In the genomic region with DNA sequence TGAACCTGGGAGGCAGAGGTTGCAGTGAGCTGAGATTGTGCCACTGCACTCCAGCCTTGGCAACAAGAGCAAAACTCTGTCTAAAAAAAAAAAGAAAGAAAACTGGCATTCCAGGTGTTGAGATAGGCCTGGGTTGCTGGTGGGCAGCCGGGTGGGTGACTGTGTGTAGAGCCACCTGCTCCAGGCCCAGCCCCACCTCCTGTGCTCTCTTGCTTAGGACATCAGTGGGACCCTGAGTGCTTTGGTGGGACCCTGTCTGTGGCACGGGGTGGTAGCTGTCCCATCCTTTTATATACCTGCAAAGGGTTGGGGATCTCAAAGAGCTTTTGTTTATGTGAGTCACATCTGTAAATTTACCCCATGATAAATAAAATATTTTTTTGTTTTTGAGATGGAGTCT, we compare ENCODE assay signal across 19 cellular contexts. TPM values are rescaled to one million over a fixed set of nuclear protein-coding genes. Genes with fewer than 3 reads are reported as not detected.
DNase-seq lines count a peak whose midpoint lies in the region; ATAC-seq, FAIRE-seq and TF ChIP-seq lines count a peak whose summit lies in the region.
"Had no signal": no experiment of that assay in that cellular context is flagged by ENCODE, and none has a peak within 500 bp of the region (broad histone marks: within the 10 kb centered on the region; RNA-seq: fewer than 3 reads in every experiment).

No MANE protein-coding gene starts in this region.

- in situ Hi-C loops in HepG2 (cut with HindIII; ENCODE audit: extremely low pct_ligation_motif_present, low pct_unique_long_range_greater_than_20kb): no loop called here

- H3K9me3 Mint-ChIP-seq in activated CD4-positive, alpha-beta T cell treated with anti-CD3 and anti-CD28 coated beads for 36 hours (ENCODE audit: low read depth): no peaks in the 10 kb centered on the region
- no peaks in the 10 kb centered on the region for H3K9me3 Mint-ChIP-seq in activated CD4-positive, alpha-beta T cell treated with anti-CD3 and anti-CD28 coated beads, Interleukin-2, amount 10 ng/mL, durations not matched to agents 24 days and 14 days
- no peaks in the 10 kb centered on the region for H3K9me3 Mint-ChIP-seq in stimulated activated naive B cell treated with anti-CD40 and anti-IgM and Interleukin-4, amounts not matched to agents 10 μg/mL and 1 μg/mL and 100 μg/mL, for 72 hours
- H3K9me3 Mint-ChIP-seq: CD4-positive, alpha-beta T cell; HFFc6 had no signal

- H3K4me3 ChIP-seq in right lobe of liver: no peak overlapping the region
- H3K4me3 ChIP-seq in HepG2 (replicated peaks in 1 of 3; ENCODE audit: insufficient read depth in 1 of 3, low read depth in 2 of 3, low read length in 3 of 3): no peak overlapping the region
- no peak overlapping the region for H3K4me3 ChIP-seq in lower lobe of right lung
- H3K4me3 ChIP-seq: BLaER1 treated with 17β-estradiol and CSF1 and Interleukin-3, amounts not matched to agents 10 nM and 100 nM had no signal

- no peaks in the 10 kb centered on the region for H3K9me3 ChIP-seq in right lobe of liver
- no peaks in the 10 kb centered on the region for H3K9me3 ChIP-seq in HepG2 (ENCODE audit: low read length)
- no peaks in the 10 kb centered on the region for H3K9me3 ChIP-seq in lower lobe of right lung
- H3K9me3 ChIP-seq: BLaER1 treated with 17β-estradiol and CSF1 and Interleukin-3, amounts not matched to agents 10 nM and 100 nM had no signal

- no peak overlapping the region for H3K4me3 Mint-ChIP-seq in activated CD4-positive, alpha-beta T cell treated with anti-CD3 and anti-CD28 coated beads for 36 hours
- no peak overlapping the region for H3K4me3 Mint-ChIP-seq in activated CD4-positive, alpha-beta T cell treated with anti-CD3 and anti-CD28 coated beads, Interleukin-2, amount 10 ng/mL, durations not matched to agents 24 days and 14 days
- no peak overlapping the region for H3K4me3 Mint-ChIP-seq in stimulated activated naive B cell treated with anti-CD40 and anti-IgM and Interleukin-4, amounts not matched to agents 10 μg/mL and 1 μg/mL and 100 μg/mL, for 72 hours
- H3K4me3 Mint-ChIP-seq: HFFc6 had no signal

- H3K36me3 Mint-ChIP-seq in activated CD4-positive, alpha-beta T cell treated with anti-CD3 and anti-CD28 coated beads for 36 hours (ENCODE audit: low read depth): peaks cover 2% of the 10 kb centered on the region
- peaks cover 13% of the 10 kb centered on the region for H3K36me3 Mint-ChIP-seq in activated CD4-positive, alpha-beta T cell treated with anti-CD3 and anti-CD28 coated beads, Interleukin-2, amount 10 ng/mL, durations not matched to agents 24 days and 14 days (ENCODE audit: low read depth)
- H3K36me3 Mint-ChIP-seq in stimulated activated naive B cell treated with anti-CD40 and anti-IgM and Interleukin-4, amounts not matched to agents 10 μg/mL and 1 μg/mL and 100 μg/mL, for 72 hours: peaks cover 13 to 35% of the 10 kb centered on the region in 2 donors

- WGBS in right lobe of liver (ENCODE audit: insufficient coverage, low coverage, low lambda C conversion rate, missing lambda C conversion rate): 93% methylated on average over 2 of the region's 2 CpGs
- 88% methylated on average over 2 of the region's 2 CpGs for WGBS in HepG2 (ENCODE audit: low lambda C conversion rate)

- no peak for ATAC-seq in activated CD4-positive, alpha-beta T cell treated with anti-CD3 and anti-CD28 coated beads for 36 hours
- ATAC-seq in right lobe of liver (no peak), HepG2 (no peak), lower lobe of right lung (no peak)
- ATAC-seq in stimulated activated naive B cell treated with anti-CD40 and anti-IgM and Interleukin-4, amounts not matched to agents 10 μg/mL and 1 μg/mL and 100 μg/mL, for 72 hours (replicated peaks): no peak

- H3K27ac Mint-ChIP-seq in activated CD4-positive, alpha-beta T cell treated with anti-CD3 and anti-CD28 coated beads for 36 hours: no peak overlapping the region
- H3K27ac Mint-ChIP-seq in activated CD4-positive, alpha-beta T cell treated with anti-CD3 and anti-CD28 coated beads, Interleukin-2, amount 10 ng/mL, durations not matched to agents 24 days and 14 days: no peak overlapping the region
- no peak overlapping the region for H3K27ac Mint-ChIP-seq in stimulated activated naive B cell treated with anti-CD40 and anti-IgM and Interleukin-4, amounts not matched to agents 10 μg/mL and 1 μg/mL and 100 μg/mL, for 72 hours
- H3K27ac Mint-ChIP-seq: HFFc6 had no signal

- peak; percentile 3 for DNase-seq in activated CD4-positive, alpha-beta T cell treated with anti-CD3 and anti-CD28 coated beads for 36 hours
- DNase-seq in activated CD4-positive, alpha-beta T cell treated with anti-CD3 and anti-CD28 coated beads, Interleukin-2, amount 10 ng/mL, durations not matched to agents 24 days and 14 days: no peak
- DNase-seq in right lobe of liver: peak in 2 of 3 donors; percentile 2 to 5
- DNase-seq in HepG2 (ENCODE audit: low spot score): no peak
- peak; percentile 37 for DNase-seq in lower lobe of right lung
- no peak for DNase-seq in NCI-H2107 (lab: John Stamatoyannopoulos, UW)
- no peak for DNase-seq in stimulated activated naive B cell treated with anti-CD40 and anti-IgM and Interleukin-4, amounts not matched to agents 10 μg/mL and 1 μg/mL and 100 μg/mL, for 72 hours
- no peak for DNase-seq in GM12891 (ENCODE audit: insufficient read length, low spot score)
- DNase-seq: AML-193; CD4-positive, alpha-beta T cell; DMS79 treated with DMSO at 0.1 percent for 48 hours; GDM1; HCEC 1CT; HFFc6 had no signal

- FAIRE-seq in HepG2 (lab: Jason Lieb, UNC) (no peak), GM12891 (lab: Jason Lieb, UNC) (no peak)

- TF ChIP-seq EP300 in HepG2 (IDR thresholded peaks at IDR 0.05; ENCODE audit: low read depth in 2 of 2, low read length in 2 of 2): no peak
- no peak for TF ChIP-seq EP300 in HepG2 (CRISPR knock-in tag; IDR thresholded peaks at IDR 0.05; ENCODE audit: borderline replicate concordance)

- no peaks in the 10 kb centered on the region for H3K79me2 ChIP-seq in HepG2 (ENCODE audit: insufficient read depth, low read length)

- H3K4me1 ChIP-seq in right lobe of liver: peaks cover 0 to 1% (median under 1%) of the 10 kb centered on the region in 4 donors
- peaks cover 7% of the 10 kb centered on the region for H3K4me1 ChIP-seq in HepG2 (ENCODE audit: insufficient read depth, low read length)
- H3K4me1 ChIP-seq in lower lobe of right lung: peaks cover 3% of the 10 kb centered on the region

- BruUV-seq in HepG2 (replicated peaks; lab: Mats Ljungman, UMichigan): no TSS peak

- H3K36me3 ChIP-seq in right lobe of liver: no peaks in the 10 kb centered on the region
- no peaks in the 10 kb centered on the region for H3K36me3 ChIP-seq in HepG2 (replicated peaks in 1 of 2; ENCODE audit: control insufficient read depth in 1 of 2, insufficient read depth in 2 of 2, low read length in 2 of 2)
- H3K36me3 ChIP-seq in lower lobe of right lung: peaks cover 9% of the 10 kb centered on the region

- CTCF ChIA-PET in activated CD4-positive, alpha-beta T cell treated with anti-CD3 and anti-CD28 coated beads for 36 hours (lab: Charles Lee): interaction anchor here (0.9 kb wide), 1 partner anchor 56 kb away, joined by 3 read pairs; no protein-coding TSS in a partner anchor
- CTCF ChIA-PET in HepG2 (lab: Yijun Ruan, JAX; ENCODE audit: low intra/inter-chr PET ratio, low total read pairs): no interaction called here

- POLR2A ChIA-PET in activated CD4-positive, alpha-beta T cell treated with anti-CD3 and anti-CD28 coated beads for 36 hours (lab: Charles Lee): no interaction called here
- POLR2A ChIA-PET in HepG2 (lab: Yijun Ruan, JAX): no interaction called here

- TF ChIP-seq CTCF in right lobe of liver (IDR thresholded peaks at IDR 0.05): no peak
- no peak for TF ChIP-seq CTCF in HepG2 (CRISPR knock-in tag; IDR thresholded peaks at IDR 0.05)
- no peak for TF ChIP-seq CTCF in lower lobe of right lung (IDR thresholded peaks at IDR 0.05)

- no peak overlapping the region for H2AFZ ChIP-seq in HepG2 (ENCODE audit: low read length)

- H3K4me1 Mint-ChIP-seq in activated CD4-positive, alpha-beta T cell treated with anti-CD3 and anti-CD28 coated beads for 36 hours: peaks cover 16% of the 10 kb centered on the region
- peaks cover 16% of the 10 kb centered on the region for H3K4me1 Mint-ChIP-seq in activated CD4-positive, alpha-beta T cell treated with anti-CD3 and anti-CD28 coated beads, Interleukin-2, amount 10 ng/mL, durations not matched to agents 24 days and 14 days
- H3K4me1 Mint-ChIP-seq in stimulated activated naive B cell treated with anti-CD40 and anti-IgM and Interleukin-4, amounts not matched to agents 10 μg/mL and 1 μg/mL and 100 μg/mL, for 72 hours: peaks cover 34 to 51% of the 10 kb centered on the region in 2 donors

- H3K27me3 ChIP-seq in right lobe of liver (no peaks in the 10 kb centered on the region), HepG2 (ENCODE audit: control insufficient read depth in 1 of 2, insufficient read depth in 2 of 2, low read length in 2 of 2) (no peaks in the 10 kb centered on the region; a peak in 1 of 5 replicates), lower lobe of right lung (ENCODE audit: low read depth) (no peaks in the 10 kb centered on the region)

- H3K27me3 Mint-ChIP-seq in activated CD4-positive, alpha-beta T cell treated with anti-CD3 and anti-CD28 coated beads for 36 hours: no peaks in the 10 kb centered on the region
- H3K27me3 Mint-ChIP-seq in activated CD4-positive, alpha-beta T cell treated with anti-CD3 and anti-CD28 coated beads, Interleukin-2, amount 10 ng/mL, durations not matched to agents 24 days and 14 days: no peaks in the 10 kb centered on the region
- H3K27me3 Mint-ChIP-seq in stimulated activated naive B cell treated with anti-CD40 and anti-IgM and Interleukin-4, amounts not matched to agents 10 μg/mL and 1 μg/mL and 100 μg/mL, for 72 hours: no peaks in the 10 kb centered on the region
- H3K27me3 Mint-ChIP-seq: CD4-positive, alpha-beta T cell had no signal

- H4K20me1 ChIP-seq in HepG2 (ENCODE audit: insufficient read depth, low read length): no peaks in the 10 kb centered on the region

- H3K9ac ChIP-seq in HepG2 (ENCODE audit: insufficient read depth, low read depth, low read length): no peak overlapping the region

- intact Hi-C loops in activated CD4-positive, alpha-beta T cell treated with anti-CD3 and anti-CD28 coated beads for 36 hours (cut with DNase I, micrococcal nuclease): no loop called here
- intact Hi-C loops in activated CD4-positive, alpha-beta T cell treated with anti-CD3 and anti-CD28 coated beads, Interleukin-2, amount 10 ng/mL, durations not matched to agents 24 days and 14 days (cut with micrococcal nuclease): no loop called here
- intact Hi-C loops in right lobe of liver (cut with DNase I) (no loop called here), HepG2 (cut with micrococcal nuclease; ENCODE audit: unreplicated experiment) (no loop called here), lower lobe of right lung (cut with DNase I) (no loop called here)

- TF ChIP-seq POLR2A in right lobe of liver (IDR thresholded peaks at IDR 0.05) (no peak), HepG2 (IDR thresholded peaks at IDR 0.05; ENCODE audit: insufficient read depth in 1 of 2, low read depth in 2 of 2, low read length in 2 of 2) (no peak), GM12891 (IDR thresholded peaks at IDR 0.05; ENCODE audit: low read depth, low read length) (no peak)

- H3K4me2 ChIP-seq in HepG2 (ENCODE audit: low read depth, low read length): no peak overlapping the region

- H3K27ac ChIP-seq in right lobe of liver (no peak overlapping the region), HepG2 (ENCODE audit: extremely low read length, insufficient read depth, low read length) (no peak overlapping the region), lower lobe of right lung (no peak overlapping the region)
- H3K27ac ChIP-seq: 22Rv1, HL-60 had no signal

- no peak for TF ChIP-seq RAD21 in HepG2 (CRISPR knock-in tag; IDR thresholded peaks at IDR 0.05)

RNA-seq across cellular contexts. Expression of a gene that starts 6.2 kb away (rescaled TPM):
- 1 to 10 TPM; 3.0 to 6.2 TPM for total RNA-seq in activated CD4-positive, alpha-beta T cell treated with anti-CD3 and anti-CD28 coated beads for 36 hours
- 9.3 and 9.4 TPM in 2 replicates for total RNA-seq in activated CD4-positive, alpha-beta T cell treated with anti-CD3 and anti-CD28 coated beads, Interleukin-2, amount 10 ng/mL, durations not matched to agents 24 days and 14 days
- 10 to 100 TPM in 4 of 6 experiments, 1 to 10 TPM in 2; 9.4 to 15.9 (median 11.9) TPM for total RNA-seq in right lobe of liver
- total RNA-seq in HepG2 (2016; rRNA removed; fragmentation: Illumina TruSeq; extraction: Trizol): 0.49 and 0.52 TPM in 2 replicates
- total RNA-seq in HepG2 (2016; cell fraction: cytosol; rRNA removed; fragmentation: Illumina TruSeq; extraction: Trizol; ENCODE audit: low read depth): not detected in 2 replicates
- total RNA-seq in HepG2 (2016; cell fraction: insoluble cytoplasmic fraction; rRNA removed; fragmentation: Illumina TruSeq; extraction: Trizol): 0.49 and 0.54 TPM in 2 replicates
- 0.12 TPM in 1 of 2 replicates, not detected in the other for total RNA-seq in HepG2 (2016; cell fraction: membrane; rRNA removed; fragmentation: Illumina TruSeq; extraction: Trizol)
- 0.41 and 0.78 TPM in 2 replicates for total RNA-seq in HepG2 (2016; cell fraction: nucleus; rRNA removed; fragmentation: Illumina TruSeq; extraction: Trizol)
- 0.77 and 1.1 TPM in 2 replicates for polyA plus RNA-seq in HepG2 (2011; rRNA removed)
- 0.56 and 0.72 TPM in 2 replicates for polyA plus RNA-seq in HepG2 (2011; cell fraction: cytosol; rRNA removed)
- polyA plus RNA-seq in HepG2 (2011; cell fraction: nucleus; rRNA removed): 3.9 and 4.7 TPM in 2 replicates
- polyA plus RNA-seq in HepG2 (2012): 1.2 and 1.4 TPM in 2 replicates
- 0.16 TPM in 2 replicates for polyA plus RNA-seq in HepG2 (2016; cell fraction: cytosol; fragmentation: Illumina TruSeq; extraction: Trizol; ENCODE audit: low read depth)
- 0.50 and 0.56 TPM in 2 replicates for polyA plus RNA-seq in HepG2 (2016; cell fraction: insoluble cytoplasmic fraction; fragmentation: Illumina TruSeq; extraction: Trizol; ENCODE audit: low read depth)
- 0.11 TPM in 1 of 2 replicates, not detected in the other for polyA plus RNA-seq in HepG2 (2016; cell fraction: membrane; fragmentation: Illumina TruSeq; extraction: Trizol; ENCODE audit: low read depth)
- 2.0 and 2.2 TPM in 2 replicates for polyA plus RNA-seq in HepG2 (2016; cell fraction: nucleus; fragmentation: Illumina TruSeq; extraction: Trizol; ENCODE audit: insufficient read depth, low read depth)
- 1.7 TPM in 1 of 2 replicates, not detected in the other for polyA minus RNA-seq in HepG2 (2011; rRNA and poly(A)+ RNA removed; ENCODE audit: low replicate concordance)
- not detected in 2 replicates for polyA minus RNA-seq in HepG2 (2011; cell fraction: cytosol; rRNA and poly(A)+ RNA removed)
- polyA minus RNA-seq in HepG2 (2011; cell fraction: nucleus; rRNA and poly(A)+ RNA removed): 0.99 and 1.2 TPM in 2 replicates
- 6.9 TPM for total RNA-seq in lower lobe of right lung
- 5.3 TPM for polyA plus RNA-seq in GM12891 (2012; ENCODE audit: low read depth, missing spikeins)
- total RNA-seq: H4 had no signal

RNA-seq across cellular contexts. Expression of a gene that starts 8.7 kb away (rescaled TPM):
- 10 to 100 TPM; 46.9 to 52.1 TPM for total RNA-seq in activated CD4-positive, alpha-beta T cell treated with anti-CD3 and anti-CD28 coated beads for 36 hours
- 66.8 and 68.1 TPM in 2 replicates for total RNA-seq in activated CD4-positive, alpha-beta T cell treated with anti-CD3 and anti-CD28 coated beads, Interleukin-2, amount 10 ng/mL, durations not matched to agents 24 days and 14 days
- total RNA-seq in right lobe of liver: 10 to 100 TPM; 25.1 to 45.7 (median 34.5) TPM
- 29.9 and 42.0 TPM in 2 replicates for total RNA-seq in HepG2 (2016; rRNA removed; fragmentation: Illumina TruSeq; extraction: Trizol)
- 13.1 and 13.6 TPM in 2 replicates for total RNA-seq in HepG2 (2016; cell fraction: cytosol; rRNA removed; fragmentation: Illumina TruSeq; extraction: Trizol; ENCODE audit: low read depth)
- 29.5 and 43.2 TPM in 2 replicates for total RNA-seq in HepG2 (2016; cell fraction: insoluble cytoplasmic fraction; rRNA removed; fragmentation: Illumina TruSeq; extraction: Trizol)
- total RNA-seq in HepG2 (2016; cell fraction: membrane; rRNA removed; fragmentation: Illumina TruSeq; extraction: Trizol): 15.1 and 15.4 TPM in 2 replicates
- 38.2 and 45.9 TPM in 2 replicates for total RNA-seq in HepG2 (2016; cell fraction: nucleus; rRNA removed; fragmentation: Illumina TruSeq; extraction: Trizol)
- 103 and 108 TPM in 2 replicates for polyA plus RNA-seq in HepG2 (2011; rRNA removed)
- 54.2 and 75.0 TPM in 2 replicates for polyA plus RNA-seq in HepG2 (2011; cell fraction: cytosol; rRNA removed)
- 687 and 805 TPM in 2 replicates for polyA plus RNA-seq in HepG2 (2011; cell fraction: nucleus; rRNA removed)
- 46.2 and 51.2 TPM in 2 replicates for polyA plus RNA-seq in HepG2 (2012)
- polyA plus RNA-seq in HepG2 (2016; cell fraction: cytosol; fragmentation: Illumina TruSeq; extraction: Trizol; ENCODE audit: low read depth): 10.8 and 11.1 TPM in 2 replicates
- polyA plus RNA-seq in HepG2 (2016; cell fraction: insoluble cytoplasmic fraction; fragmentation: Illumina TruSeq; extraction: Trizol; ENCODE audit: low read depth): 40.2 and 42.5 TPM in 2 replicates
- polyA plus RNA-seq in HepG2 (2016; cell fraction: membrane; fragmentation: Illumina TruSeq; extraction: Trizol; ENCODE audit: low read depth): 12.8 and 14.3 TPM in 2 replicates
- 225 and 242 TPM in 2 replicates for polyA plus RNA-seq in HepG2 (2016; cell fraction: nucleus; fragmentation: Illumina TruSeq; extraction: Trizol; ENCODE audit: insufficient read depth, low read depth)
- 80.2 and 80.5 TPM in 2 replicates for polyA minus RNA-seq in HepG2 (2011; rRNA and poly(A)+ RNA removed; ENCODE audit: low replicate concordance)
- polyA minus RNA-seq in HepG2 (2011; cell fraction: cytosol; rRNA and poly(A)+ RNA removed): 17.3 and 18.7 TPM in 2 replicates
- polyA minus RNA-seq in HepG2 (2011; cell fraction: nucleus; rRNA and poly(A)+ RNA removed): 62.7 and 86.9 TPM in 2 replicates
- 41.7 TPM for total RNA-seq in lower lobe of right lung
- polyA plus RNA-seq in GM12891 (2012; ENCODE audit: low read depth, missing spikeins): 24.2 TPM

RNA-seq across cellular contexts. Expression of a gene that starts 12.1 kb away (rescaled TPM):
- 10 to 100 TPM; 42.0 to 56.7 TPM for total RNA-seq in activated CD4-positive, alpha-beta T cell treated with anti-CD3 and anti-CD28 coated beads for 36 hours
- 64.3 and 66.3 TPM in 2 replicates for total RNA-seq in activated CD4-positive, alpha-beta T cell treated with anti-CD3 and anti-CD28 coated beads, Interleukin-2, amount 10 ng/mL, durations not matched to agents 24 days and 14 days
- total RNA-seq in right lobe of liver (100 to 1,000 TPM; 293 to 780 (median 436) TPM), HepG2 (2016; rRNA removed; fragmentation: Illumina TruSeq; extraction: Trizol) (195 and 233 TPM in 2 replicates), lower lobe of right lung (59.5 TPM)
- 58.3 and 60.5 TPM in 2 replicates for total RNA-seq in HepG2 (2016; cell fraction: cytosol; rRNA removed; fragmentation: Illumina TruSeq; extraction: Trizol; ENCODE audit: low read depth)
- 200 and 225 TPM in 2 replicates for total RNA-seq in HepG2 (2016; cell fraction: insoluble cytoplasmic fraction; rRNA removed; fragmentation: Illumina TruSeq; extraction: Trizol)
- total RNA-seq in HepG2 (2016; cell fraction: membrane; rRNA removed; fragmentation: Illumina TruSeq; extraction: Trizol): 81.4 and 88.8 TPM in 2 replicates
- 65.2 and 65.6 TPM in 2 replicates for total RNA-seq in HepG2 (2016; cell fraction: nucleus; rRNA removed; fragmentation: Illumina TruSeq; extraction: Trizol)
- polyA plus RNA-seq in HepG2 (2011; rRNA removed): 26.4 and 32.7 TPM in 2 replicates
- 39.1 and 41.3 TPM in 2 replicates for polyA plus RNA-seq in HepG2 (2011; cell fraction: cytosol; rRNA removed)
- 37.3 and 39.0 TPM in 2 replicates for polyA plus RNA-seq in HepG2 (2011; cell fraction: nucleus; rRNA removed)
- 79.9 and 84.4 TPM in 2 replicates for polyA plus RNA-seq in HepG2 (2012)
- polyA plus RNA-seq in HepG2 (2016; cell fraction: cytosol; fragmentation: Illumina TruSeq; extraction: Trizol; ENCODE audit: low read depth): 60.4 and 63.0 TPM in 2 replicates
- polyA plus RNA-seq in HepG2 (2016; cell fraction: insoluble cytoplasmic fraction; fragmentation: Illumina TruSeq; extraction: Trizol; ENCODE audit: low read depth): 218 and 228 TPM in 2 replicates
- 63.2 and 68.6 TPM in 2 replicates for polyA plus RNA-seq in HepG2 (2016; cell fraction: membrane; fragmentation: Illumina TruSeq; extraction: Trizol; ENCODE audit: low read depth)
- polyA plus RNA-seq in HepG2 (2016; cell fraction: nucleus; fragmentation: Illumina TruSeq; extraction: Trizol; ENCODE audit: insufficient read depth, low read depth): 101 and 107 TPM in 2 replicates
- 32.0 and 52.6 TPM in 2 replicates for polyA minus RNA-seq in HepG2 (2011; rRNA and poly(A)+ RNA removed; ENCODE audit: low replicate concordance)
- polyA minus RNA-seq in HepG2 (2011; cell fraction: cytosol; rRNA and poly(A)+ RNA removed): 27.8 and 30.0 TPM in 2 replicates
- polyA minus RNA-seq in HepG2 (2011; cell fraction: nucleus; rRNA and poly(A)+ RNA removed): 8.9 and 9.3 TPM in 2 replicates
- 71.8 TPM for polyA plus RNA-seq in GM12891 (2012; ENCODE audit: low read depth, missing spikeins)

RNA-seq across cellular contexts. Expression of a gene that starts 27.4 kb away (rescaled TPM):
- total RNA-seq in activated CD4-positive, alpha-beta T cell treated with anti-CD3 and anti-CD28 coated beads for 36 hours: 10 to 100 TPM; 28.3 to 37.0 TPM
- 43.6 and 46.6 TPM in 2 replicates for total RNA-seq in activated CD4-positive, alpha-beta T cell treated with anti-CD3 and anti-CD28 coated beads, Interleukin-2, amount 10 ng/mL, durations not matched to agents 24 days and 14 days
- total RNA-seq in right lobe of liver (100 to 1,000 TPM in 4 of 6 experiments, 10 to 100 TPM in 2; 76.1 to 158 (median 124) TPM), HepG2 (2016; rRNA removed; fragmentation: Illumina TruSeq; extraction: Trizol) (60.4 and 64.2 TPM in 2 replicates), lower lobe of right lung (31.0 TPM)
- 57.8 and 71.7 TPM in 2 replicates for total RNA-seq in HepG2 (2016; cell fraction: cytosol; rRNA removed; fragmentation: Illumina TruSeq; extraction: Trizol; ENCODE audit: low read depth)
- total RNA-seq in HepG2 (2016; cell fraction: insoluble cytoplasmic fraction; rRNA removed; fragmentation: Illumina TruSeq; extraction: Trizol): 67.9 and 76.3 TPM in 2 replicates
- total RNA-seq in HepG2 (2016; cell fraction: membrane; rRNA removed; fragmentation: Illumina TruSeq; extraction: Trizol): 58.7 and 70.4 TPM in 2 replicates
- 36.8 and 40.4 TPM in 2 replicates for total RNA-seq in HepG2 (2016; cell fraction: nucleus; rRNA removed; fragmentation: Illumina TruSeq; extraction: Trizol)
- polyA plus RNA-seq in HepG2 (2011; rRNA removed): 27.5 and 29.3 TPM in 2 replicates
- 32.4 and 52.6 TPM in 2 replicates for polyA plus RNA-seq in HepG2 (2011; cell fraction: cytosol; rRNA removed)
- polyA plus RNA-seq in HepG2 (2011; cell fraction: nucleus; rRNA removed): 38.8 and 43.2 TPM in 2 replicates
- 14.1 and 20.9 TPM in 2 replicates for polyA plus RNA-seq in HepG2 (2012)
- polyA plus RNA-seq in HepG2 (2016; cell fraction: cytosol; fragmentation: Illumina TruSeq; extraction: Trizol; ENCODE audit: low read depth): 45.1 and 62.7 TPM in 2 replicates
- polyA plus RNA-seq in HepG2 (2016; cell fraction: insoluble cytoplasmic fraction; fragmentation: Illumina TruSeq; extraction: Trizol; ENCODE audit: low read depth): 61.9 and 62.9 TPM in 2 replicates
- polyA plus RNA-seq in HepG2 (2016; cell fraction: membrane; fragmentation: Illumina TruSeq; extraction: Trizol; ENCODE audit: low read depth): 48.7 and 50.0 TPM in 2 replicates
- 39.1 and 50.6 TPM in 2 replicates for polyA plus RNA-seq in HepG2 (2016; cell fraction: nucleus; fragmentation: Illumina TruSeq; extraction: Trizol; ENCODE audit: insufficient read depth, low read depth)
- 5.1 and 15.7 TPM in 2 replicates for polyA minus RNA-seq in HepG2 (2011; rRNA and poly(A)+ RNA removed; ENCODE audit: low replicate concordance)
- 4.8 and 6.5 TPM in 2 replicates for polyA minus RNA-seq in HepG2 (2011; cell fraction: cytosol; rRNA and poly(A)+ RNA removed)
- polyA minus RNA-seq in HepG2 (2011; cell fraction: nucleus; rRNA and poly(A)+ RNA removed): 34.6 and 37.3 TPM in 2 replicates
- 15.4 TPM for polyA plus RNA-seq in GM12891 (2012; ENCODE audit: low read depth, missing spikeins)

RNA-seq across cellular contexts. Expression of a gene that starts 38.0 kb away (rescaled TPM):
- total RNA-seq in activated CD4-positive, alpha-beta T cell treated with anti-CD3 and anti-CD28 coated beads for 36 hours: not detected
- total RNA-seq in activated CD4-positive, alpha-beta T cell treated with anti-CD3 and anti-CD28 coated beads, Interleukin-2, amount 10 ng/mL, durations not matched to agents 24 days and 14 days: not detected in 2 replicates
- 100 to 1,000 TPM; 177 to 522 (median 298) TPM for total RNA-seq in right lobe of liver
- total RNA-seq in HepG2 (2016; rRNA removed; fragmentation: Illumina TruSeq; extraction: Trizol): 22.4 and 48.2 TPM in 2 replicates
- total RNA-seq in HepG2 (2016; cell fraction: cytosol; rRNA removed; fragmentation: Illumina TruSeq; extraction: Trizol; ENCODE audit: low read depth): 14.5 and 19.5 TPM in 2 replicates
- total RNA-seq in HepG2 (2016; cell fraction: insoluble cytoplasmic fraction; rRNA removed; fragmentation: Illumina TruSeq; extraction: Trizol): 19.1 and 44.0 TPM in 2 replicates
- total RNA-seq in HepG2 (2016; cell fraction: membrane; rRNA removed; fragmentation: Illumina TruSeq; extraction: Trizol): 12.8 and 15.9 TPM in 2 replicates
- 39.5 and 48.3 TPM in 2 replicates for total RNA-seq in HepG2 (2016; cell fraction: nucleus; rRNA removed; fragmentation: Illumina TruSeq; extraction: Trizol)
- 20.8 and 26.7 TPM in 2 replicates for polyA plus RNA-seq in HepG2 (2011; rRNA removed)
- 32.8 and 46.2 TPM in 2 replicates for polyA plus RNA-seq in HepG2 (2011; cell fraction: cytosol; rRNA removed)
- 13.6 and 16.7 TPM in 2 replicates for polyA plus RNA-seq in HepG2 (2011; cell fraction: nucleus; rRNA removed)
- polyA plus RNA-seq in HepG2 (2012): 18.3 and 22.2 TPM in 2 replicates
- polyA plus RNA-seq in HepG2 (2016; cell fraction: cytosol; fragmentation: Illumina TruSeq; extraction: Trizol; ENCODE audit: low read depth): 25.2 and 25.3 TPM in 2 replicates
- polyA plus RNA-seq in HepG2 (2016; cell fraction: insoluble cytoplasmic fraction; fragmentation: Illumina TruSeq; extraction: Trizol; ENCODE audit: low read depth): 31.2 and 35.2 TPM in 2 replicates
- polyA plus RNA-seq in HepG2 (2016; cell fraction: membrane; fragmentation: Illumina TruSeq; extraction: Trizol; ENCODE audit: low read depth): 21.3 and 23.0 TPM in 2 replicates
- 99.8 and 108 TPM in 2 replicates for polyA plus RNA-seq in HepG2 (2016; cell fraction: nucleus; fragmentation: Illumina TruSeq; extraction: Trizol; ENCODE audit: insufficient read depth, low read depth)
- 11.2 TPM in 1 of 2 replicates, not detected in the other for polyA minus RNA-seq in HepG2 (2011; rRNA and poly(A)+ RNA removed; ENCODE audit: low replicate concordance)
- polyA minus RNA-seq in HepG2 (2011; cell fraction: cytosol; rRNA and poly(A)+ RNA removed): 7.7 and 10.1 TPM in 2 replicates
- polyA minus RNA-seq in HepG2 (2011; cell fraction: nucleus; rRNA and poly(A)+ RNA removed): 2.6 and 4.7 TPM in 2 replicates
- not detected for total RNA-seq in lower lobe of right lung
- not detected for polyA plus RNA-seq in GM12891 (2012; ENCODE audit: low read depth, missing spikeins)
- total RNA-seq: A673; CD4-positive, alpha-beta T cell; H4; HFFc6 had no signal

Comparison
In these comparisons a context has a peak if more than half of its experiments do, and no peak if none do; other contexts are left out.
1. DNase-seq: peak in activated CD4-positive, alpha-beta T cell treated with anti-CD3 and anti-CD28 coated beads for 36 hours (single experiment), right lobe of liver (2 of 3) and lower lobe of right lung (single experiment); none in activated CD4-positive, alpha-beta T cell treated with anti-CD3 and anti-CD28 coated beads, Interleukin-2, amount 10 ng/mL, durations not matched to agents 24 days and 14 days (single experiment), HepG2 (single experiment), NCI-H2107 (single experiment), stimulated activated naive B cell treated with anti-CD40 and anti-IgM and Interleukin-4, amounts not matched to agents 10 μg/mL and 1 μg/mL and 100 μg/mL, for 72 hours (single experiment) and GM12891 (single experiment).